16 cellular contexts compared by ENCODE assay signal in genomic region chr7:73891178-73891885, GRCh38. TPM values are rescaled to one million over a fixed set of nuclear protein-coding genes. Genes with fewer than 3 reads are reported as not detected.
DNase-seq lines count a peak whose midpoint lies in the region; ATAC-seq and TF ChIP-seq lines count a peak whose summit lies in the region.
"Had no signal": no experiment of that assay in that cellular context is flagged by ENCODE, and none has a peak within 500 bp of the region (broad histone marks: within the 10 kb centered on the region; RNA-seq: fewer than 3 reads in every experiment).

No MANE protein-coding gene starts in this region.

- in situ Hi-C loops in IMR-90 (cut with MboI; ENCODE audit: low sequenced_read_pairs), result no loop called here

- POLR2A ChIA-PET in AG04450 (lab: Yijun Ruan, JAX), result no interaction called here
- POLR2A ChIA-PET in IMR-90 (lab: Charles Lee; ENCODE audit: unreplicated experiment), result interaction anchor here (0.6 kb wide), 1 partner anchor 459 kb away, joined by 3 read pairs; no protein-coding TSS in a partner anchor

- H3K9ac ChIP-seq in IMR-90 (ENCODE audit: low read depth, low read length), result no peak overlapping the region

- intact Hi-C loops in IMR-90 (cut with micrococcal nuclease), result loop anchor here (5.0 kb wide), 1 partner anchor 111 kb away; no protein-coding TSS in a partner anchor

- H4K8ac ChIP-seq in IMR-90 (ENCODE audit: low read depth in 2 of 2, low read length in 2 of 2), result peak overlapping the region; percentile 4 to 67; a peak in 2 of 4 replicates

- CTCF ChIA-PET in AG04450 (lab: Charles Lee) (interaction anchor here (2.1 kb wide), 1 partner anchor 135 kb away, joined by 8 read pairs; no protein-coding TSS in a partner anchor), IMR-90 (lab: Yijun Ruan, JAX) (interaction anchor here (0.6 to 1.4 kb wide), 4 partner anchors 44 to 135 kb away, joined by 3 to 4 read pairs (median 3); no protein-coding TSS in a partner anchor)

- H3K23ac ChIP-seq in IMR-90 (ENCODE audit: low read depth, low read length), result peak overlapping the region; percentile 25; the same call in 1 of the 2 replicates

- peak overlapping the region; percentile 52 for H2BK120ac ChIP-seq in IMR-90 (ENCODE audit: low read depth, low read length)

- peak overlapping the region; percentile 80 for H4K91ac ChIP-seq in IMR-90 (ENCODE audit: insufficient read depth, low read depth, low read length)

- no peaks in the 10 kb centered on the region for H4K20me1 ChIP-seq in IMR-90 (ENCODE audit: insufficient read depth, low read length)

- no peak overlapping the region for H4K5ac ChIP-seq in IMR-90 (ENCODE audit: low read depth, low read length)

- H3K56ac ChIP-seq in IMR-90 (ENCODE audit: extremely low read depth, insufficient read depth, low read length), result no peak overlapping the region

- TF ChIP-seq RAD21 in IMR-90 (IDR thresholded peaks at IDR 0.05; ENCODE audit: low read length), result no peak

- no peak for DNase-seq in AG04450 (ENCODE audit: low read depth, low spot score)
- DNase-seq in IMR-90, result peak; percentile 37
- peak; percentile 85 for DNase-seq in coronary artery (ENCODE audit: low spot score)
- DNase-seq in myocyte (ENCODE audit: low read depth), result peak; percentile 35
- DNase-seq in immature natural killer cell, result no peak
- DNase-seq in activated T-cell treated with anti-CD3 and anti-CD28 coated beads, Interleukin-2, amount 50 U/mL, for 24 hours, result no peak
- no peak for DNase-seq in epidermal melanocyte (ENCODE audit: insufficient read length, low spot score)
- DNase-seq in suprapubic skin (ENCODE audit: low spot score in 2 of 2), result no peak
- DNase-seq: activated T-cell treated with anti-CD3 and anti-CD28 coated beads, Interleukin-2, amount 50 U/mL, for 72 hours; body of pancreas; NCI-H524 treated with DMSO at 0.1 percent for 48 hours had no signal

- H2AK9ac ChIP-seq in IMR-90 (replicated peaks; ENCODE audit: low read depth, low read length, poor library complexity), result peak overlapping the region; percentile 84

- 0 out of 2 replicates have a peak overlapping the region, but pooled peaks have one; percentile 4 for H3K18ac ChIP-seq in IMR-90 (ENCODE audit: low read depth, low read length)

- no peaks in the 10 kb centered on the region for H3K4me1 Mint-ChIP-seq in immature natural killer cell
- H3K4me1 Mint-ChIP-seq in activated T-cell treated with anti-CD3 and anti-CD28 coated beads, Interleukin-2, amount 50 U/mL, for 24 hours (ENCODE audit: low read depth), result peaks cover 10% of the 10 kb centered on the region

- H3K4me2 ChIP-seq in IMR-90 (ENCODE audit: low read depth, low read length), result no peak overlapping the region

- peak overlapping the region; percentile 23 for H2BK5ac ChIP-seq in IMR-90 (ENCODE audit: low read depth, low read length, poor library complexity, severe bottlenecking)

- peak overlapping the region; percentile 78 for H2AFZ ChIP-seq in IMR-90 (replicated peaks; ENCODE audit: low read length, poor library complexity)

- peak overlapping the region; percentile 91 for H2BK20ac ChIP-seq in IMR-90 (ENCODE audit: low read depth, low read length)

- H2AK5ac ChIP-seq in IMR-90 (ENCODE audit: low read depth, low read length), result peak overlapping the region; percentile 98

- H3K9me1 ChIP-seq in IMR-90 (ENCODE audit: insufficient read depth, low read length), result peaks cover 22% of the 10 kb centered on the region

- H3K4me3 ChIP-seq in AG04450 (ENCODE audit: low read depth, low read length) (no peak overlapping the region), IMR-90 (ENCODE audit: insufficient read depth, low read depth, low read length) (no peak overlapping the region), coronary artery (no peak overlapping the region), suprapubic skin (no peak overlapping the region)
- H3K4me3 ChIP-seq: body of pancreas, SJCRH30 had no signal

- no peak for TF ChIP-seq EP300 in suprapubic skin (IDR thresholded peaks at IDR 0.05)

- no peak for TF ChIP-seq POLR2A in IMR-90 (IDR thresholded peaks at IDR 0.05; ENCODE audit: low read depth, low read length)
- TF ChIP-seq POLR2A in suprapubic skin (IDR thresholded peaks at IDR 0.05), result no peak

- H3K4me1 ChIP-seq in IMR-90 (ENCODE audit: control insufficient read depth, insufficient read depth, low read length) (peaks cover 45% of the 10 kb centered on the region), suprapubic skin (peaks cover 46% of the 10 kb centered on the region)

- H3K27ac ChIP-seq in AG04450 (ENCODE audit: low read depth, low read length) (peak overlapping the region; percentile 39), IMR-90 (ENCODE audit: insufficient read depth, low read length) (peak overlapping the region; percentile 12), coronary artery (peak overlapping the region; percentile 87 to 93), suprapubic skin (no peak overlapping the region)
- H3K27ac ChIP-seq: body of pancreas, C4-2B, epithelial cell of prostate, SJCRH30 had no signal

- no peak overlapping the region for H3K4me3 Mint-ChIP-seq in immature natural killer cell
- H3K4me3 Mint-ChIP-seq in activated T-cell treated with anti-CD3 and anti-CD28 coated beads, Interleukin-2, amount 50 U/mL, for 24 hours, result no peak overlapping the region
- H3K4me3 Mint-ChIP-seq: natural killer cell treated with Interleukin-12 subunit alpha and Interleukin-12 subunit beta and Interleukin-15 and Interleukin-18, amount 100 ng/mL, for 72 hours had no signal

- peak overlapping the region; percentile 71 for H3K14ac ChIP-seq in IMR-90 (replicated peaks; ENCODE audit: low read depth, low read length)

- no peaks in the 10 kb centered on the region for H3K36me3 Mint-ChIP-seq in immature natural killer cell
- no peaks in the 10 kb centered on the region for H3K36me3 Mint-ChIP-seq in activated T-cell treated with anti-CD3 and anti-CD28 coated beads, Interleukin-2, amount 50 U/mL, for 24 hours (ENCODE audit: low read depth)
- H3K36me3 Mint-ChIP-seq: natural killer cell treated with Interleukin-12 subunit alpha and Interleukin-12 subunit beta and Interleukin-15 and Interleukin-18, amount 100 ng/mL, for 72 hours had no signal

- 85% methylated on average over 9 of the region's 16 CpGs; no CpG with 5 or more reads in 1 of the 2 experiments for WGBS in IMR-90 (ENCODE audit: extremely low coverage in 2 of 2, insufficient read length in 1 of 2), 2 experiments
- 86% methylated on average over 10 of the region's 16 CpGs for WGBS in suprapubic skin

- H3K4ac ChIP-seq in IMR-90 (ENCODE audit: low read depth, low read length), result peak overlapping the region; percentile 83

- H3K27me3 ChIP-seq in AG04450 (ENCODE audit: control insufficient read depth, insufficient read depth, low read length) (no peaks in the 10 kb centered on the region), IMR-90 (ENCODE audit: control insufficient read depth, insufficient read depth, low read length) (no peaks in the 10 kb centered on the region), suprapubic skin (no peaks in the 10 kb centered on the region)
- H3K27me3 ChIP-seq: body of pancreas had no signal

- BruUV-seq in IMR-90 (replicated peaks; lab: Mats Ljungman, UMichigan), result no TSS peak

- no peak overlapping the region for H3K27ac Mint-ChIP-seq in immature natural killer cell
- no peak overlapping the region for H3K27ac Mint-ChIP-seq in activated T-cell treated with anti-CD3 and anti-CD28 coated beads, Interleukin-2, amount 50 U/mL, for 24 hours
- H3K27ac Mint-ChIP-seq: natural killer cell treated with Interleukin-12 subunit alpha and Interleukin-12 subunit beta and Interleukin-15 and Interleukin-18, amount 100 ng/mL, for 72 hours had no signal

- no peak; the same call in 1 of the 2 replicates for ATAC-seq in IMR-90 (ENCODE audit: low read depth)
- ATAC-seq: activated CD4-positive, CD25-positive, alpha-beta regulatory T cell treated with anti-CD3 and anti-CD28 coated beads, Interleukin-2, amount 50 U/mL, for 24 hours; body of pancreas; natural killer cell treated with Interleukin-12 subunit alpha and Interleukin-12 subunit beta and Interleukin-15 and Interleukin-18, amount 100 ng/mL, for 72 hours had no signal

- H3K36me3 ChIP-seq in IMR-90 (ENCODE audit: control insufficient read depth, insufficient read depth, low read length), result no peaks in the 10 kb centered on the region
- no peaks in the 10 kb centered on the region for H3K36me3 ChIP-seq in suprapubic skin
- H3K36me3 ChIP-seq: SJCRH30 had no signal

- 0 out of 4 replicates have a peak, but pooled peaks cover 0 to 4% of the 10 kb centered on the region in 2 experiments for H3K79me1 ChIP-seq in IMR-90 (ENCODE audit: low read depth in 1 of 2, low read length in 2 of 2)

- H2BK15ac ChIP-seq in IMR-90 (ENCODE audit: low read depth, low read length), result peak overlapping the region; percentile 83; the same call in 1 of the 3 replicates

- peak; percentile 12; the same call in 1 of the 2 replicates for TF ChIP-seq CTCF in AG04450 (IDR thresholded peaks at IDR 0.05; ENCODE audit: low read depth, low read length)
- 0 out of 2 replicates have a peak, but pooled peaks have one; percentile 13 for TF ChIP-seq CTCF in IMR-90 (conservative IDR thresholded peaks at IDR 0.05; ENCODE audit: low read depth, low read length)
- no peak for TF ChIP-seq CTCF in coronary artery (IDR thresholded peaks at IDR 0.05)
- no peak for TF ChIP-seq CTCF in suprapubic skin (IDR thresholded peaks at IDR 0.05)

- no peaks in the 10 kb centered on the region for H3K9me3 Mint-ChIP-seq in immature natural killer cell
- H3K9me3 Mint-ChIP-seq in activated T-cell treated with anti-CD3 and anti-CD28 coated beads, Interleukin-2, amount 50 U/mL, for 24 hours, result peaks cover 4% of the 10 kb centered on the region
- H3K9me3 Mint-ChIP-seq: activated T-cell treated with anti-CD3 and anti-CD28 coated beads, Interleukin-2, amount 50 U/mL, for 72 hours; natural killer cell treated with Interleukin-12 subunit alpha and Interleukin-12 subunit beta and Interleukin-15 and Interleukin-18, amount 100 ng/mL, for 72 hours had no signal

- peaks cover 3% of the 10 kb centered on the region; the same call in 1 of the 2 replicates for H3K9me3 ChIP-seq in AG04450 (ENCODE audit: control insufficient read depth, insufficient read depth, low read length)
- H3K9me3 ChIP-seq in IMR-90 (ENCODE audit: control insufficient read depth, insufficient read depth, low read length), result no peaks in the 10 kb centered on the region
- no peaks in the 10 kb centered on the region for H3K9me3 ChIP-seq in suprapubic skin
- H3K9me3 ChIP-seq: body of pancreas had no signal

- peaks cover 0 to 12% (median 11%) of the 10 kb centered on the region in 3 donors for H3K27me3 Mint-ChIP-seq in immature natural killer cell (ENCODE audit: low read depth in 3 of 3)
- H3K27me3 Mint-ChIP-seq in activated T-cell treated with anti-CD3 and anti-CD28 coated beads, Interleukin-2, amount 50 U/mL, for 24 hours, result peaks cover 25% of the 10 kb centered on the region

- dilution Hi-C loops in IMR-90 (cut with HindIII; ENCODE audit: low sequenced_read_pairs, unreplicated experiment), result no loop called here

RNA-seq across cellular contexts. Expression of gene TMEM270, which starts 30.4 kb away (rescaled TPM):
- not detected in 2 replicates for polyA plus RNA-seq in AG04450 (2011; rRNA removed)
- not detected in 2 replicates for polyA minus RNA-seq in AG04450 (2011; rRNA and poly(A)+ RNA removed)
- total RNA-seq in IMR-90 (2012; rRNA removed), result not detected in 2 replicates
- polyA plus RNA-seq in IMR-90 (2012; rRNA removed), result 0.17 TPM in 1 of 2 replicates, not detected in the other
- 0.19 TPM in 1 of 2 replicates, not detected in the other for polyA plus RNA-seq in IMR-90 (2012; cell fraction: cytosol; rRNA removed)
- not detected in 2 replicates for polyA plus RNA-seq in IMR-90 (2012; cell fraction: nucleus; rRNA removed; ENCODE audit: low replicate concordance)
- total RNA-seq in myocyte, result not detected in 2 replicates
- not detected for polyA plus RNA-seq in myocyte (2012)
- not detected for polyA plus RNA-seq in immature natural killer cell
- not detected for total RNA-seq in suprapubic skin
- total RNA-seq: activated T-cell treated with anti-CD3 and anti-CD28 coated beads, Interleukin-2, amount 50 U/mL, for 72 hours; body of pancreas; natural killer cell treated with Interleukin-12 subunit alpha and Interleukin-12 subunit beta and Interleukin-15 and Interleukin-18, amount 100 ng/mL, for 72 hours; SJCRH30 had no signal

RNA-seq across cellular contexts. Expression of gene METTL27, which starts 49.0 kb away (rescaled TPM):
- polyA plus RNA-seq in AG04450 (2011; rRNA removed) (2.6 and 4.4 TPM in 2 replicates), IMR-90 (2012; rRNA removed) (4.3 and 5.2 TPM in 2 replicates), immature natural killer cell (under 1 TPM in 1 of 3 donors, not detected in 2; 0.46 TPM)
- 1.4 and 2.5 TPM in 2 replicates for polyA minus RNA-seq in AG04450 (2011; rRNA and poly(A)+ RNA removed)
- total RNA-seq in IMR-90 (2012; rRNA removed) (1.7 and 2.3 TPM in 2 replicates), myocyte (1.3 and 4.0 TPM in 2 replicates), suprapubic skin (1 to 10 TPM in 3 of 4 donors, not detected in 1; 2.0 to 6.8 (median 2.9) TPM)
- 5.0 and 8.7 TPM in 2 replicates for polyA plus RNA-seq in IMR-90 (2012; cell fraction: cytosol; rRNA removed)
- polyA plus RNA-seq in IMR-90 (2012; cell fraction: nucleus; rRNA removed; ENCODE audit: low replicate concordance), result 4.1 and 6.2 TPM in 2 replicates
- 3.3 TPM for polyA plus RNA-seq in myocyte (2012)
- total RNA-seq: natural killer cell treated with Interleukin-12 subunit alpha and Interleukin-12 subunit beta and Interleukin-15 and Interleukin-18, amount 100 ng/mL, for 72 hours had no signal

Comparison
In these comparisons a context has a peak if more than half of its experiments do, and no peak if none do; other contexts are left out.
1. DNase-seq: peak in IMR-90 (single experiment), coronary artery (single experiment) and myocyte (single experiment); none in AG04450 (single experiment), immature natural killer cell (0 of 3), activated T-cell treated with anti-CD3 and anti-CD28 coated beads, Interleukin-2, amount 50 U/mL, for 24 hours (single experiment), epidermal melanocyte (single experiment) and suprapubic skin (0 of 2).
2. CTCF ChIP-seq: peak in AG04450 (single experiment) and IMR-90 (single experiment); none in coronary artery (single experiment) and suprapubic skin (0 of 2).